8 cellular contexts compared by ENCODE assay signal in genomic region chr3:15051531-15051930, GRCh38. TPM values are rescaled to one million over a fixed set of nuclear protein-coding genes. Genes with fewer than 3 reads are reported as not detected.
DNase-seq lines count a peak whose midpoint lies in the region; ATAC-seq, FAIRE-seq and TF ChIP-seq lines count a peak whose summit lies in the region.

No MANE protein-coding gene starts in this region.

- H3K27me3 Mint-ChIP-seq in activated CD4-positive, alpha-beta T cell treated with anti-CD3 and anti-CD28 coated beads for 36 hours: no peaks in the 10 kb centered on the region
- H3K27me3 Mint-ChIP-seq in activated CD4-positive, alpha-beta T cell treated with anti-CD3 and anti-CD28 coated beads, Interleukin-2, amount 10 ng/mL, durations not matched to agents 7 days and 5 days: no peaks in the 10 kb centered on the region
- no peaks in the 10 kb centered on the region for H3K27me3 Mint-ChIP-seq in nephron progenitor cell (ENCODE audit: low read depth, poor library complexity)

- H3K4me1 ChIP-seq in Karpas-422 (ENCODE audit: low read length) (peaks cover 69% of the 10 kb centered on the region), endothelial cell of umbilical vein (ENCODE audit: control insufficient read depth, extremely low read depth, insufficient read depth, low read length) (no peaks in the 10 kb centered on the region)

- peak overlapping the region; percentile 45 for H3K4me2 ChIP-seq in Karpas-422 (ENCODE audit: low read depth, low read length, poor library complexity, severe bottlenecking)
- no peak overlapping the region for H3K4me2 ChIP-seq in endothelial cell of umbilical vein (ENCODE audit: insufficient read depth, low read length)

- ATAC-seq in activated CD4-positive, alpha-beta T cell treated with anti-CD3 and anti-CD28 coated beads for 36 hours: peak; percentile 81
- no peak for ATAC-seq in HG02571 (IDR thresholded peaks at IDR 0.05; ENCODE audit: unreplicated experiment)

- peaks cover 66% of the 10 kb centered on the region for H3K36me3 ChIP-seq in Karpas-422 (ENCODE audit: insufficient read depth, low read length)
- H3K36me3 ChIP-seq in endothelial cell of umbilical vein (ENCODE audit: control insufficient read depth in 2 of 2, extremely low read depth in 1 of 2, insufficient read depth in 2 of 2, low read length in 2 of 2): peaks cover 19 to 35% of the 10 kb centered on the region in 2 experiments

- H3K9me3 ChIP-seq in Karpas-422 (ENCODE audit: low read length) (no peaks in the 10 kb centered on the region), endothelial cell of umbilical vein (replicated peaks; ENCODE audit: control insufficient read depth, insufficient read depth, low read length) (no peaks in the 10 kb centered on the region)

- H4K20me1 ChIP-seq in Karpas-422 (ENCODE audit: insufficient read depth, low read depth, low read length) (peaks cover 31% of the 10 kb centered on the region), endothelial cell of umbilical vein (replicated peaks; ENCODE audit: control insufficient read depth, extremely low read depth, insufficient read depth, low read length) (no peaks in the 10 kb centered on the region)

- POLR2A ChIA-PET in activated CD4-positive, alpha-beta T cell treated with anti-CD3 and anti-CD28 coated beads for 36 hours (lab: Charles Lee): no interaction called here
- POLR2A ChIA-PET in activated CD4-positive, alpha-beta T cell treated with anti-CD3 and anti-CD28 coated beads, Interleukin-2, amount 10 ng/mL, durations not matched to agents 7 days and 5 days (lab: Charles Lee): no interaction called here
- POLR2A ChIA-PET in endothelial cell of umbilical vein (lab: Charles Lee): no interaction called here

- H3K9me2 ChIP-seq in Karpas-422 (replicated peaks; ENCODE audit: insufficient read depth, low read length): no peaks in the 10 kb centered on the region

- peak; percentile 67 for DNase-seq in activated CD4-positive, alpha-beta T cell treated with anti-CD3 and anti-CD28 coated beads for 36 hours
- no peak for DNase-seq in activated CD4-positive, alpha-beta T cell treated with anti-CD3 and anti-CD28 coated beads for 1 hour
- DNase-seq in H4 (ENCODE audit: low spot score) (peak; percentile 33), Karpas-422 (peak; percentile 80), endothelial cell of umbilical vein (ENCODE audit: low read depth, low spot score) (peak; percentile 58), nephron progenitor cell (peak; percentile 50)
- peak; percentile 57 for DNase-seq in activated CD4-positive, alpha-beta T cell treated with anti-CD3 and anti-CD28 coated beads, Interleukin-2, amount 10 ng/mL, durations not matched to agents 7 days and 5 days

- peak overlapping the region; percentile 14; the same call in 1 of the 2 replicates for H3K9ac ChIP-seq in Karpas-422 (ENCODE audit: low read length)
- H3K9ac ChIP-seq in endothelial cell of umbilical vein (replicated peaks; ENCODE audit: extremely low read depth, insufficient read depth, low read length): no peak overlapping the region

- BruUV-seq in endothelial cell of umbilical vein (replicated peaks; lab: Mats Ljungman, UMichigan): no TSS peak

- H3K4me3 ChIP-seq in Karpas-422 (ENCODE audit: low read length): no peak overlapping the region
- H3K4me3 ChIP-seq in endothelial cell of umbilical vein (replicated peaks in 1 of 3; ENCODE audit: insufficient read depth in 1 of 3, low read depth in 1 of 3, low read length in 3 of 3): no peak overlapping the region

- no peaks in the 10 kb centered on the region for H3K9me1 ChIP-seq in endothelial cell of umbilical vein (replicated peaks; ENCODE audit: control insufficient read depth, extremely low read depth, insufficient read depth, low read length)

- H3K27ac Mint-ChIP-seq in activated CD4-positive, alpha-beta T cell treated with anti-CD3 and anti-CD28 coated beads for 36 hours: peak overlapping the region; percentile 9
- H3K27ac Mint-ChIP-seq in activated CD4-positive, alpha-beta T cell treated with anti-CD3 and anti-CD28 coated beads, Interleukin-2, amount 10 ng/mL, durations not matched to agents 7 days and 5 days: peak overlapping the region; percentile 46
- no peak overlapping the region for H3K27ac Mint-ChIP-seq in nephron progenitor cell

- peak; percentile 58 for FAIRE-seq in endothelial cell of umbilical vein (lab: Jason Lieb, UNC)

- intact Hi-C loops in activated CD4-positive, alpha-beta T cell treated with anti-CD3 and anti-CD28 coated beads for 36 hours (cut with DNase I, micrococcal nuclease): loop anchor here in 1 of 2 experiments (5.0 kb wide), 1 partner anchor 124 kb away; no protein-coding TSS in a partner anchor
- intact Hi-C loops in endothelial cell of umbilical vein (cut with micrococcal nuclease): loop anchor here (2.0 kb wide), 1 partner anchor 13 kb away; the partner anchor contains the start of gene MRPS25

- TF ChIP-seq CTCF in endothelial cell of umbilical vein (IDR thresholded peaks at IDR 0.05; ENCODE audit: extremely low read depth in 1 of 2, insufficient read depth in 1 of 2, low read depth in 1 of 2, low read length in 2 of 2) (peak; percentile 70 to 76), nephron progenitor cell (IDR thresholded peaks at IDR 0.05) (peak; percentile 62)

- TF ChIP-seq POLR2A in endothelial cell of umbilical vein (IDR thresholded peaks at IDR 0.05; ENCODE audit: low read depth, low read length): no peak

- H3K27ac ChIP-seq in Karpas-422 (ENCODE audit: low read length) (peak overlapping the region; percentile 89), endothelial cell of umbilical vein (ENCODE audit: insufficient read depth, low read depth, low read length) (no peak overlapping the region)

- H3K79me2 ChIP-seq in Karpas-422 (ENCODE audit: low read length): peaks cover 88% of the 10 kb centered on the region
- H3K79me2 ChIP-seq in endothelial cell of umbilical vein (ENCODE audit: control insufficient read depth, insufficient read depth, low read length): peaks cover 51% of the 10 kb centered on the region

- H3K36me3 Mint-ChIP-seq in activated CD4-positive, alpha-beta T cell treated with anti-CD3 and anti-CD28 coated beads for 36 hours (ENCODE audit: low read depth): peaks cover 50% of the 10 kb centered on the region
- peaks cover 48% of the 10 kb centered on the region for H3K36me3 Mint-ChIP-seq in activated CD4-positive, alpha-beta T cell treated with anti-CD3 and anti-CD28 coated beads, Interleukin-2, amount 10 ng/mL, durations not matched to agents 7 days and 5 days (ENCODE audit: low read depth)
- peaks cover 54% of the 10 kb centered on the region for H3K36me3 Mint-ChIP-seq in nephron progenitor cell (ENCODE audit: low read depth)

- H2AFZ ChIP-seq in Karpas-422 (ENCODE audit: low read length) (no peak overlapping the region), endothelial cell of umbilical vein (ENCODE audit: low read depth, low read length) (no peak overlapping the region)

- dilution Hi-C loops in endothelial cell of umbilical vein (cut with MboI; ENCODE audit: extremely low pct_ligation_motif_present, low sequenced_read_pairs): no loop called here

- H3K4me3 Mint-ChIP-seq in activated CD4-positive, alpha-beta T cell treated with anti-CD3 and anti-CD28 coated beads for 36 hours: no peak overlapping the region
- H3K4me3 Mint-ChIP-seq in activated CD4-positive, alpha-beta T cell treated with anti-CD3 and anti-CD28 coated beads, Interleukin-2, amount 10 ng/mL, durations not matched to agents 7 days and 5 days: no peak overlapping the region
- no peak overlapping the region for H3K4me3 Mint-ChIP-seq in nephron progenitor cell

- peaks cover 30% of the 10 kb centered on the region for H3K4me1 Mint-ChIP-seq in activated CD4-positive, alpha-beta T cell treated with anti-CD3 and anti-CD28 coated beads for 36 hours
- H3K4me1 Mint-ChIP-seq in activated CD4-positive, alpha-beta T cell treated with anti-CD3 and anti-CD28 coated beads, Interleukin-2, amount 10 ng/mL, durations not matched to agents 7 days and 5 days: peaks cover 36% of the 10 kb centered on the region
- no peaks in the 10 kb centered on the region for H3K4me1 Mint-ChIP-seq in nephron progenitor cell

- CTCF ChIA-PET in activated CD4-positive, alpha-beta T cell treated with anti-CD3 and anti-CD28 coated beads for 36 hours (lab: Charles Lee): interaction anchor here (0.6 to 1.9 kb wide), 17 partner anchors 13 to 158 kb away, joined by 3 to 13 read pairs (median 3); partner anchors contain the start of gene MRPS25
- CTCF ChIA-PET in activated CD4-positive, alpha-beta T cell treated with anti-CD3 and anti-CD28 coated beads, Interleukin-2, amount 10 ng/mL, durations not matched to agents 7 days and 5 days (lab: Charles Lee): interaction anchor here (0.7 to 3.2 kb wide), 10 partner anchors 9 to 51 kb away, joined by 3 to 9 read pairs (median 4); partner anchors contain the start of gene MRPS25
- CTCF ChIA-PET in endothelial cell of umbilical vein (lab: Charles Lee): interaction anchor here (0.6 to 1.6 kb wide), 12 partner anchors 8 to 378 kb away, joined by 3 to 17 read pairs (median 5); partner anchors contain the start of genes MRPS25 and RBSN

- H3K9me3 Mint-ChIP-seq in activated CD4-positive, alpha-beta T cell treated with anti-CD3 and anti-CD28 coated beads for 36 hours (ENCODE audit: low read depth): peaks cover 2% of the 10 kb centered on the region
- H3K9me3 Mint-ChIP-seq in activated CD4-positive, alpha-beta T cell treated with anti-CD3 and anti-CD28 coated beads, Interleukin-2, amount 10 ng/mL, durations not matched to agents 7 days and 5 days: peaks cover 2% of the 10 kb centered on the region
- no peaks in the 10 kb centered on the region for H3K9me3 Mint-ChIP-seq in nephron progenitor cell

- no peaks in the 10 kb centered on the region for H3K27me3 ChIP-seq in Karpas-422 (ENCODE audit: low read length)
- H3K27me3 ChIP-seq in endothelial cell of umbilical vein (ENCODE audit: control insufficient read depth in 2 of 2, insufficient read depth in 2 of 2, low read length in 2 of 2): no peaks in the 10 kb centered on the region

RNA-seq across cellular contexts. Expression of gene MRPS25, which starts 13.6 kb away (rescaled TPM):
- 10 to 100 TPM; 52.3 to 67.0 TPM for total RNA-seq in activated CD4-positive, alpha-beta T cell treated with anti-CD3 and anti-CD28 coated beads for 36 hours
- total RNA-seq in H4 (2014; rRNA removed; shearing (Covaris generic)): 22.2 and 22.8 TPM in 2 replicates
- total RNA-seq in Karpas-422 (2014; rRNA removed; shearing (Covaris generic); ENCODE audit: low replicate concordance): 32.5 and 60.6 TPM in 2 replicates
- 10 to 100 TPM; 49.4 to 52.9 TPM for total RNA-seq in activated CD4-positive, alpha-beta T cell treated with anti-CD3 and anti-CD28 coated beads, Interleukin-2, amount 10 ng/mL, durations not matched to agents 7 days and 5 days
- total RNA-seq in endothelial cell of umbilical vein: 58.1 and 68.7 TPM in 2 replicates
- polyA plus RNA-seq in endothelial cell of umbilical vein: 32.5 and 32.7 TPM in 2 replicates
- 24.3 TPM in 2 replicates for polyA plus RNA-seq in endothelial cell of umbilical vein (2011; cell fraction: cytosol; rRNA removed)
- 137 and 150 TPM in 2 replicates for polyA plus RNA-seq in endothelial cell of umbilical vein (2011; cell fraction: nucleus; rRNA removed)
- polyA plus RNA-seq in endothelial cell of umbilical vein (2012): 46.5 and 49.4 TPM in 2 replicates
- 24.3 and 33.0 TPM in 2 replicates for polyA minus RNA-seq in endothelial cell of umbilical vein
- 50.2 TPM for polyA minus RNA-seq in endothelial cell of umbilical vein (2011; cell fraction: cytosol; rRNA and poly(A)+ RNA removed)
- polyA minus RNA-seq in endothelial cell of umbilical vein (2011; cell fraction: nucleus; rRNA and poly(A)+ RNA removed): 20.3 and 30.5 TPM in 2 replicates

RNA-seq across cellular contexts. Expression of gene RBSN, which starts 47.4 kb away (rescaled TPM):
- 10 to 100 TPM; 13.5 to 15.0 TPM for total RNA-seq in activated CD4-positive, alpha-beta T cell treated with anti-CD3 and anti-CD28 coated beads for 36 hours
- total RNA-seq in H4 (2014; rRNA removed; shearing (Covaris generic)): 7.1 and 12.7 TPM in 2 replicates
- 11.1 and 12.2 TPM in 2 replicates for total RNA-seq in Karpas-422 (2014; rRNA removed; shearing (Covaris generic); ENCODE audit: low replicate concordance)
- 10 to 100 TPM; 20.5 to 22.9 TPM for total RNA-seq in activated CD4-positive, alpha-beta T cell treated with anti-CD3 and anti-CD28 coated beads, Interleukin-2, amount 10 ng/mL, durations not matched to agents 7 days and 5 days
- total RNA-seq in endothelial cell of umbilical vein: 23.1 and 23.6 TPM in 2 replicates
- 5.8 and 6.7 TPM in 2 replicates for polyA plus RNA-seq in endothelial cell of umbilical vein
- polyA plus RNA-seq in endothelial cell of umbilical vein (2011; cell fraction: cytosol; rRNA removed): 6.7 and 7.1 TPM in 2 replicates
- polyA plus RNA-seq in endothelial cell of umbilical vein (2011; cell fraction: nucleus; rRNA removed): 14.9 and 15.9 TPM in 2 replicates
- 7.4 and 10.5 TPM in 2 replicates for polyA plus RNA-seq in endothelial cell of umbilical vein (2012)
- polyA minus RNA-seq in endothelial cell of umbilical vein: 18.1 and 20.0 TPM in 2 replicates
- 19.2 TPM for polyA minus RNA-seq in endothelial cell of umbilical vein (2011; cell fraction: cytosol; rRNA and poly(A)+ RNA removed)
- polyA minus RNA-seq in endothelial cell of umbilical vein (2011; cell fraction: nucleus; rRNA and poly(A)+ RNA removed): 11.8 and 13.9 TPM in 2 replicates
